Comparison of ENCODE assay signal across 9 cellular contexts in genomic region chr9:105205787-105206511, GRCh38. TPM values are rescaled to one million over a fixed set of nuclear protein-coding genes. Genes with fewer than 3 reads are reported as not detected.
DNase-seq lines count a peak whose midpoint lies in the region; ATAC-seq and TF ChIP-seq lines count a peak whose summit lies in the region.
"Had no signal": no experiment of that assay in that cellular context is flagged by ENCODE, and none has a peak within 500 bp of the region (broad histone marks: within the 10 kb centered on the region; RNA-seq: fewer than 3 reads in every experiment).

No MANE protein-coding gene starts in this region.

- DNase-seq in M059J (ENCODE audit: low read depth) (peak; percentile 34), colonic mucosa (peak; percentile 39), medulla oblongata (ENCODE audit: extremely low spot score) (peak; percentile 62), thyroid gland (peak; percentile 15 to 27), NCI-H1417 treated with DMSO at 0.1 percent for 48 hours (lab: John Stamatoyannopoulos, UW) (no peak)
- DNase-seq in activated CD4-positive, alpha-beta T cell treated with anti-CD3 and anti-CD28 coated beads, Interleukin-2, amount 10 ng/mL, durations not matched to agents 7 days and 5 days = no peak
- DNase-seq: SHP77 treated with DMSO at 0.1 percent for 48 hours had no signal

- H3K36me3 Mint-ChIP-seq in activated CD4-positive, alpha-beta T cell treated with anti-CD3 and anti-CD28 coated beads, Interleukin-2, amount 10 ng/mL, durations not matched to agents 7 days and 5 days (ENCODE audit: low read depth) = no peaks in the 10 kb centered on the region

- H3K36me3 ChIP-seq in colonic mucosa = no peaks in the 10 kb centered on the region
- H3K36me3 ChIP-seq in thyroid gland = no peaks in the 10 kb centered on the region

- peak overlapping the region; percentile 55 for H3K27ac ChIP-seq in colonic mucosa
- H3K27ac ChIP-seq in thyroid gland = peak overlapping the region in 2 of 3 donors; percentile 31 to 44

- H3K9ac ChIP-seq in colonic mucosa (ENCODE audit: low read depth in 2 of 2, low read length in 2 of 2) = no peak overlapping the region

- H3K4me1 Mint-ChIP-seq in activated CD4-positive, alpha-beta T cell treated with anti-CD3 and anti-CD28 coated beads, Interleukin-2, amount 10 ng/mL, durations not matched to agents 7 days and 5 days = no peaks in the 10 kb centered on the region

- no peaks in the 10 kb centered on the region for H3K4me1 ChIP-seq in colonic mucosa
- H3K4me1 ChIP-seq in thyroid gland = no peaks in the 10 kb centered on the region

- no peaks in the 10 kb centered on the region for H3K27me3 Mint-ChIP-seq in activated CD4-positive, alpha-beta T cell treated with anti-CD3 and anti-CD28 coated beads, Interleukin-2, amount 10 ng/mL, durations not matched to agents 7 days and 5 days

- H3K27ac Mint-ChIP-seq in activated CD4-positive, alpha-beta T cell treated with anti-CD3 and anti-CD28 coated beads, Interleukin-2, amount 10 ng/mL, durations not matched to agents 7 days and 5 days = no peak overlapping the region

- H3K27me3 ChIP-seq in colonic mucosa = no peaks in the 10 kb centered on the region
- no peaks in the 10 kb centered on the region for H3K27me3 ChIP-seq in thyroid gland

- CTCF ChIA-PET in activated CD4-positive, alpha-beta T cell treated with anti-CD3 and anti-CD28 coated beads, Interleukin-2, amount 10 ng/mL, durations not matched to agents 7 days and 5 days (lab: Charles Lee) = no interaction called here

- intact Hi-C loops in colonic mucosa (cut with DNase I) (no loop called here), thyroid gland (cut with DNase I) (no loop called here)

- ATAC-seq in GM18867 (IDR thresholded peaks at IDR 0.05; ENCODE audit: unreplicated experiment) = no peak
- ATAC-seq in GM19351 (IDR thresholded peaks at IDR 0.05; ENCODE audit: unreplicated experiment) = no peak

- WGBS in thyroid gland, 2 donors = 82 to 90% methylated on average over 2 of the region's 2 CpGs

- no peaks in the 10 kb centered on the region for H3K9me3 Mint-ChIP-seq in activated CD4-positive, alpha-beta T cell treated with anti-CD3 and anti-CD28 coated beads, Interleukin-2, amount 10 ng/mL, durations not matched to agents 7 days and 5 days

- TF ChIP-seq CTCF in colonic mucosa (IDR thresholded peaks at IDR 0.05) (no peak), thyroid gland (IDR thresholded peaks at IDR 0.05) (no peak)

- POLR2A ChIA-PET in activated CD4-positive, alpha-beta T cell treated with anti-CD3 and anti-CD28 coated beads, Interleukin-2, amount 10 ng/mL, durations not matched to agents 7 days and 5 days (lab: Charles Lee) = no interaction called here

- no peak for TF ChIP-seq POLR2A in thyroid gland (IDR thresholded peaks at IDR 0.05)

- no peak overlapping the region for H3K4me3 Mint-ChIP-seq in activated CD4-positive, alpha-beta T cell treated with anti-CD3 and anti-CD28 coated beads, Interleukin-2, amount 10 ng/mL, durations not matched to agents 7 days and 5 days

- H3K4me3 ChIP-seq in colonic mucosa = no peak overlapping the region
- no peak overlapping the region for H3K4me3 ChIP-seq in thyroid gland (replicated peaks in 1 of 3)

- H3K9me3 ChIP-seq in colonic mucosa (no peaks in the 10 kb centered on the region), thyroid gland (no peaks in the 10 kb centered on the region)

RNA-seq across cellular contexts. Expression of gene SLC44A1, which starts 38.5 kb away (rescaled TPM):
- total RNA-seq in M059J (2014; rRNA removed; shearing (Covaris generic)) = 46.1 and 55.4 TPM in 2 replicates
- total RNA-seq in colonic mucosa (100 to 1,000 TPM; 151 to 180 TPM), thyroid gland (100 to 1,000 TPM; 102 to 144 (median 132) TPM)
- 10 to 100 TPM; 19.6 to 21.8 TPM for total RNA-seq in activated CD4-positive, alpha-beta T cell treated with anti-CD3 and anti-CD28 coated beads, Interleukin-2, amount 10 ng/mL, durations not matched to agents 7 days and 5 days

Comparison
In these comparisons a context has a peak if more than half of its experiments do, and no peak if none do; other contexts are left out.
1. DNase-seq: peak in M059J (single experiment), colonic mucosa (single experiment), medulla oblongata (single experiment) and thyroid gland (2 of 2); none in NCI-H1417 treated with DMSO at 0.1 percent for 48 hours (single experiment) and activated CD4-positive, alpha-beta T cell treated with anti-CD3 and anti-CD28 coated beads, Interleukin-2, amount 10 ng/mL, durations not matched to agents 7 days and 5 days (single experiment).